10 cellular contexts compared by ENCODE assay signal in genomic region chrX:118530537-118530936, GRCh38. TPM values are rescaled to one million over a fixed set of nuclear protein-coding genes. Genes with fewer than 3 reads are reported as not detected.
DNase-seq lines count a peak whose midpoint lies in the region; ATAC-seq and TF ChIP-seq lines count a peak whose summit lies in the region.
"Had no signal": no experiment of that assay in that cellular context is flagged by ENCODE, and none has a peak within 500 bp of the region (broad histone marks: within the 10 kb centered on the region; RNA-seq: fewer than 3 reads in every experiment).

No MANE protein-coding gene starts in this region.

- H3K9me1 ChIP-seq in IMR-90 (ENCODE audit: insufficient read depth, low read length), result peaks cover 9% of the 10 kb centered on the region; the same call in 1 of the 2 replicates

- H2AK5ac ChIP-seq in IMR-90 (ENCODE audit: low read depth, low read length), result no peak overlapping the region

- H3K9me3 ChIP-seq in IMR-90 (ENCODE audit: control insufficient read depth, insufficient read depth, low read length) (no peaks in the 10 kb centered on the region), left lung (no peaks in the 10 kb centered on the region)

- BruUV-seq in IMR-90 (replicated peaks; lab: Mats Ljungman, UMichigan), result no TSS peak

- peaks cover 0 to 1% (median 0%) of the 10 kb centered on the region in 3 donors for H3K27me3 Mint-ChIP-seq in CD14-positive monocyte (ENCODE audit: low read depth in 3 of 3)
- H3K27me3 Mint-ChIP-seq in activated T-helper 2 cell treated with anti-CD3 and anti-CD28 coated beads, Interferon-gamma antibody, Interleukin-2, Interleukin-4, amounts not matched to agents 10 μg/mL and 5 μg/mL and 100 μg/mL, durations not matched to agents 14 hours and 24 hours and 36 hours (ENCODE audit: low read depth), result no peaks in the 10 kb centered on the region

- peaks cover 5% of the 10 kb centered on the region for H3K4me1 ChIP-seq in IMR-90 (ENCODE audit: control insufficient read depth, insufficient read depth, low read length)
- H3K4me1 ChIP-seq in left lung, result peaks cover 0 to 23% of the 10 kb centered on the region in 2 donors

- no peak overlapping the region for H3K4me2 ChIP-seq in IMR-90 (ENCODE audit: low read depth, low read length)

- H3K4ac ChIP-seq in IMR-90 (ENCODE audit: low read depth, low read length), result no peak overlapping the region; the same call in 1 of the 2 replicates

- CTCF ChIA-PET in IMR-90 (lab: Yijun Ruan, JAX), result no interaction called here

- no CpG with 5 or more reads among the region's 1 CpG for WGBS in IMR-90 (ENCODE audit: extremely low coverage in 2 of 2, insufficient read length in 1 of 2), 2 experiments

- peaks cover 3 to 13% of the 10 kb centered on the region in 2 experiments; a peak in 2 of 4 replicates for H3K79me1 ChIP-seq in IMR-90 (ENCODE audit: low read depth in 1 of 2, low read length in 2 of 2)

- DNase-seq in CD14-positive monocyte (ENCODE audit: low spot score), result peak; percentile 50
- DNase-seq in IMR-90, result peak; percentile 48
- DNase-seq in activated T-helper 2 cell treated with anti-CD3 and anti-CD28 coated beads, Interferon-gamma antibody, Interleukin-2, Interleukin-4, amounts not matched to agents 10 μg/mL and 5 μg/mL and 100 μg/mL, durations not matched to agents 14 hours and 24 hours and 36 hours (ENCODE audit: low spot score), result no peak
- no peak for DNase-seq in left lung
- DNase-seq in HuH-7 (ENCODE audit: low spot score), result no peak
- DNase-seq in GF-D8 (lab: John Stamatoyannopoulos, UW), result no peak
- no peak for DNase-seq in NCI-H345 (lab: John Stamatoyannopoulos, UW)
- DNase-seq in left colon, result no peak
- DNase-seq: NCI-H1694, Right ventricle myocardium superior had no signal

- TF ChIP-seq CTCF in CD14-positive monocyte (IDR thresholded peaks at IDR 0.05) (no peak), IMR-90 (conservative IDR thresholded peaks at IDR 0.05; ENCODE audit: low read depth, low read length) (no peak), left lung (IDR thresholded peaks at IDR 0.05) (no peak)

- H3K9ac ChIP-seq in IMR-90 (ENCODE audit: low read depth, low read length), result no peak overlapping the region

- H3K9me3 Mint-ChIP-seq in CD14-positive monocyte, result peaks cover 0 to 3% (median 0%) of the 10 kb centered on the region in 7 donors
- no peaks in the 10 kb centered on the region for H3K9me3 Mint-ChIP-seq in activated T-helper 2 cell treated with anti-CD3 and anti-CD28 coated beads, Interferon-gamma antibody, Interleukin-2, Interleukin-4, amounts not matched to agents 10 μg/mL and 5 μg/mL and 100 μg/mL, durations not matched to agents 14 hours and 24 hours and 36 hours

- H2AK9ac ChIP-seq in IMR-90 (replicated peaks; ENCODE audit: low read depth, low read length, poor library complexity), result peak overlapping the region; percentile 5

- H4K91ac ChIP-seq in IMR-90 (ENCODE audit: insufficient read depth, low read depth, low read length), result no peak overlapping the region

- dilution Hi-C loops in IMR-90 (cut with HindIII; ENCODE audit: low sequenced_read_pairs, unreplicated experiment), result no loop called here

- TF ChIP-seq POLR2A in IMR-90 (IDR thresholded peaks at IDR 0.05; ENCODE audit: low read depth, low read length), result no peak

- no peak overlapping the region for H3K18ac ChIP-seq in IMR-90 (ENCODE audit: low read depth, low read length)

- no peak overlapping the region for H2AFZ ChIP-seq in IMR-90 (replicated peaks; ENCODE audit: low read length, poor library complexity)

- no peak overlapping the region for H2BK5ac ChIP-seq in IMR-90 (ENCODE audit: low read depth, low read length, poor library complexity, severe bottlenecking)

- H2BK20ac ChIP-seq in IMR-90 (ENCODE audit: low read depth, low read length), result peak overlapping the region; percentile 49

- POLR2A ChIA-PET in IMR-90 (lab: Charles Lee; ENCODE audit: unreplicated experiment), result no interaction called here

- H3K56ac ChIP-seq in IMR-90 (ENCODE audit: extremely low read depth, insufficient read depth, low read length), result no peak overlapping the region

- H3K36me3 ChIP-seq in IMR-90 (ENCODE audit: control insufficient read depth, insufficient read depth, low read length) (no peaks in the 10 kb centered on the region), left lung (no peaks in the 10 kb centered on the region)

- no peak overlapping the region; the same call in 2 of the 3 replicates for H2BK15ac ChIP-seq in IMR-90 (ENCODE audit: low read depth, low read length)

- H3K27ac Mint-ChIP-seq in CD14-positive monocyte, result peak overlapping the region; percentile 70 to 91 (median 85)
- H3K27ac Mint-ChIP-seq in activated T-helper 2 cell treated with anti-CD3 and anti-CD28 coated beads, Interferon-gamma antibody, Interleukin-2, Interleukin-4, amounts not matched to agents 10 μg/mL and 5 μg/mL and 100 μg/mL, durations not matched to agents 14 hours and 24 hours and 36 hours, result peak overlapping the region; percentile 75

- no peak overlapping the region for H3K27ac ChIP-seq in IMR-90 (ENCODE audit: insufficient read depth, low read length)
- H3K27ac ChIP-seq in left lung, result peak overlapping the region in 1 of 2 donors; percentile 74

- H3K36me3 Mint-ChIP-seq in CD14-positive monocyte, result peaks cover 5 to 6% of the 10 kb centered on the region in 2 donors
- H3K36me3 Mint-ChIP-seq in activated T-helper 2 cell treated with anti-CD3 and anti-CD28 coated beads, Interferon-gamma antibody, Interleukin-2, Interleukin-4, amounts not matched to agents 10 μg/mL and 5 μg/mL and 100 μg/mL, durations not matched to agents 14 hours and 24 hours and 36 hours (ENCODE audit: low read depth), result peaks cover 22% of the 10 kb centered on the region

- H3K27me3 ChIP-seq in IMR-90 (ENCODE audit: control insufficient read depth, insufficient read depth, low read length) (no peaks in the 10 kb centered on the region), left lung (no peaks in the 10 kb centered on the region)

- H3K4me3 ChIP-seq in IMR-90 (ENCODE audit: insufficient read depth, low read depth, low read length) (no peak overlapping the region), left lung (no peak overlapping the region)

- peak overlapping the region in 1 of 2 experiments; percentile 13; a peak in 1 of 4 replicates for H4K8ac ChIP-seq in IMR-90 (ENCODE audit: low read depth in 2 of 2, low read length in 2 of 2)

- H3K4me1 Mint-ChIP-seq in CD14-positive monocyte, result peaks cover 60% of the 10 kb centered on the region
- peaks cover 53% of the 10 kb centered on the region for H3K4me1 Mint-ChIP-seq in activated T-helper 2 cell treated with anti-CD3 and anti-CD28 coated beads, Interferon-gamma antibody, Interleukin-2, Interleukin-4, amounts not matched to agents 10 μg/mL and 5 μg/mL and 100 μg/mL, durations not matched to agents 14 hours and 24 hours and 36 hours (ENCODE audit: low read depth)

- H3K4me3 Mint-ChIP-seq in CD14-positive monocyte, result peak overlapping the region in 1 of 2 donors; percentile 48
- H3K4me3 Mint-ChIP-seq in activated T-helper 2 cell treated with anti-CD3 and anti-CD28 coated beads, Interferon-gamma antibody, Interleukin-2, Interleukin-4, amounts not matched to agents 10 μg/mL and 5 μg/mL and 100 μg/mL, durations not matched to agents 14 hours and 24 hours and 36 hours (ENCODE audit: low read depth), result peak overlapping the region; percentile 27

- H3K23ac ChIP-seq in IMR-90 (ENCODE audit: low read depth, low read length), result no peak overlapping the region; the same call in 1 of the 2 replicates

- no peak for TF ChIP-seq RAD21 in IMR-90 (IDR thresholded peaks at IDR 0.05; ENCODE audit: low read length)

- 0 out of 2 replicates have a peak overlapping the region, but pooled peaks have one; percentile 72 for H3K14ac ChIP-seq in IMR-90 (replicated peaks; ENCODE audit: low read depth, low read length)

- no peak overlapping the region for H4K5ac ChIP-seq in IMR-90 (ENCODE audit: low read depth, low read length)

- in situ Hi-C loops in IMR-90 (cut with MboI; ENCODE audit: low sequenced_read_pairs), result no loop called here

- H2BK120ac ChIP-seq in IMR-90 (ENCODE audit: low read depth, low read length), result peak overlapping the region; percentile 32

- intact Hi-C loops in CD14-positive monocyte (cut with micrococcal nuclease), result no loop called here
- intact Hi-C loops in IMR-90 (cut with micrococcal nuclease), result no loop called here
- intact Hi-C loops in activated T-helper 2 cell treated with anti-CD3 and anti-CD28 coated beads, Interferon-gamma antibody, Interleukin-2, Interleukin-4, amounts not matched to agents 10 μg/mL and 5 μg/mL and 100 μg/mL, durations not matched to agents 14 hours and 24 hours and 36 hours (cut with micrococcal nuclease), result no loop called here
- intact Hi-C loops in left lung (cut with DNase I), result no loop called here
- intact Hi-C loops in left colon (cut with DNase I, micrococcal nuclease), result no loop called here

- ATAC-seq in IMR-90 (ENCODE audit: low read depth) (peak; percentile 59; the same call in 1 of the 2 replicates), left lung (peak; percentile 60), left colon (no peak)

- H4K20me1 ChIP-seq in IMR-90 (ENCODE audit: insufficient read depth, low read length), result no peaks in the 10 kb centered on the region

TF ChIP-seq in IMR-90, 13 proteins besides CTCF, POLR2A, EP300 and RAD21:
- TF ChIP-seq CHD1 (IDR thresholded peaks at IDR 0.05; ENCODE audit: low read depth, low read length) (no peak), MAFK (IDR thresholded peaks at IDR 0.05; ENCODE audit: low read depth, low read length) (no peak), CEBPB (IDR thresholded peaks at IDR 0.05; ENCODE audit: low read depth, low read length) (peak; percentile 76)

RNA-seq across cellular contexts. Expression of gene DOCK11, which starts 34.9 kb away (rescaled TPM):
- 10 to 100 TPM; 20.8 to 39.7 TPM for polyA plus RNA-seq in CD14-positive monocyte
- total RNA-seq in IMR-90 (2012; rRNA removed), result 13.1 and 14.7 TPM in 2 replicates
- 3.2 and 3.9 TPM in 2 replicates for polyA plus RNA-seq in IMR-90 (2012; rRNA removed)
- 0.55 and 0.69 TPM in 2 replicates for polyA plus RNA-seq in IMR-90 (2012; cell fraction: cytosol; rRNA removed)
- 0.35 and 5.0 TPM in 2 replicates for polyA plus RNA-seq in IMR-90 (2012; cell fraction: nucleus; rRNA removed; ENCODE audit: low replicate concordance)
- 29.9 and 31.8 TPM in 2 replicates for total RNA-seq in activated T-helper 2 cell treated with anti-CD3 and anti-CD28 coated beads, Interferon-gamma antibody, Interleukin-2, Interleukin-4, amounts not matched to agents 10 μg/mL and 5 μg/mL and 100 μg/mL, durations not matched to agents 14 hours and 24 hours and 36 hours
- 10 to 100 TPM; 35.5 to 36.8 TPM for total RNA-seq in left lung
- 1 to 10 TPM; 4.3 to 8.3 TPM for total RNA-seq in left colon

Comparison
In these comparisons a context has a peak if more than half of its experiments do, and no peak if none do; other contexts are left out.
1. DNase-seq: peak in CD14-positive monocyte (single experiment) and IMR-90 (single experiment); none in activated T-helper 2 cell treated with anti-CD3 and anti-CD28 coated beads, Interferon-gamma antibody, Interleukin-2, Interleukin-4, amounts not matched to agents 10 μg/mL and 5 μg/mL and 100 μg/mL, durations not matched to agents 14 hours and 24 hours and 36 hours (single experiment), left lung (0 of 2), HuH-7 (single experiment), GF-D8 (single experiment), NCI-H345 (single experiment) and left colon (0 of 2).